1 cellular context compared by ENCODE assay signal in the genomic region with DNA sequence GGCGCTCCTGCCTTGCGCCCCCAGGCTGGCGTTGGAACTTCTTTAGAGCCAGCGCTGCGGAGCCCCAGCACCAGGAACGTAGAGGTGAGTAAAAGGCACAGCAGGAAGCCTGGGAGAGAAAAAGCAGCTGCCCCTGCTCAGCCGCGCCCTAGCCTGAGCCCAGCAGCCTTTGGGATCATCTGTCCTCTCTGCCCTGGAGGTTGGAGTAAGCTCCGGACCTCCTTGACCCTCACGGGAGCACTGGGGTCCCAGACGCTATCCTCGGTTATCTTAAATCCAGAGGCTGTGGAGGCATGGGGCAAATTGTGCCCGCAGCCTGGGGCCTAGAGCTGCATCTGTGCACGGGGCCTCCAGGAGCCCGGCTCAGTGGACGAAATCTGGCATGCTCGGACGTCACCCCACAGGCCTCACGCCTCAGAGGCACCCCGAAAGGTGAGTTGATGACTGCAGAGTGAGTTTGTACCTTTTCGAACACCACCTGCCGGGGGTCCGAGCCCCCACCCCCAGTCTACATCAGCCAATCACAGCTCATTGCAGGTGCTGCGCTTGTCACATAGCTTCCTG.
TF ChIP-seq lines count a peak whose summit lies in the region.

No MANE protein-coding gene starts in this region.

TF ChIP-seq in GM23338, 12 proteins besides CTCF, POLR2A, EP300 and RAD21 (continued from another document):
- TF ChIP-seq ZNF462 (CRISPR knock-in tag; IDR thresholded peaks at IDR 0.05) (no peak), EZH2 (IDR thresholded peaks at IDR 0.05; ENCODE audit: low read depth, unreplicated experiment) (peak; percentile 58), ZNF331 (CRISPR knock-in tag; IDR thresholded peaks at IDR 0.05; ENCODE audit: low read depth) (no peak), STAT1 (IDR thresholded peaks at IDR 0.05; ENCODE audit: unreplicated experiment) (no peak), POLR2AphosphoS5 (IDR thresholded peaks at IDR 0.05; ENCODE audit: low read depth) (no peak)
- TF ChIP-seq, protein P1, sequence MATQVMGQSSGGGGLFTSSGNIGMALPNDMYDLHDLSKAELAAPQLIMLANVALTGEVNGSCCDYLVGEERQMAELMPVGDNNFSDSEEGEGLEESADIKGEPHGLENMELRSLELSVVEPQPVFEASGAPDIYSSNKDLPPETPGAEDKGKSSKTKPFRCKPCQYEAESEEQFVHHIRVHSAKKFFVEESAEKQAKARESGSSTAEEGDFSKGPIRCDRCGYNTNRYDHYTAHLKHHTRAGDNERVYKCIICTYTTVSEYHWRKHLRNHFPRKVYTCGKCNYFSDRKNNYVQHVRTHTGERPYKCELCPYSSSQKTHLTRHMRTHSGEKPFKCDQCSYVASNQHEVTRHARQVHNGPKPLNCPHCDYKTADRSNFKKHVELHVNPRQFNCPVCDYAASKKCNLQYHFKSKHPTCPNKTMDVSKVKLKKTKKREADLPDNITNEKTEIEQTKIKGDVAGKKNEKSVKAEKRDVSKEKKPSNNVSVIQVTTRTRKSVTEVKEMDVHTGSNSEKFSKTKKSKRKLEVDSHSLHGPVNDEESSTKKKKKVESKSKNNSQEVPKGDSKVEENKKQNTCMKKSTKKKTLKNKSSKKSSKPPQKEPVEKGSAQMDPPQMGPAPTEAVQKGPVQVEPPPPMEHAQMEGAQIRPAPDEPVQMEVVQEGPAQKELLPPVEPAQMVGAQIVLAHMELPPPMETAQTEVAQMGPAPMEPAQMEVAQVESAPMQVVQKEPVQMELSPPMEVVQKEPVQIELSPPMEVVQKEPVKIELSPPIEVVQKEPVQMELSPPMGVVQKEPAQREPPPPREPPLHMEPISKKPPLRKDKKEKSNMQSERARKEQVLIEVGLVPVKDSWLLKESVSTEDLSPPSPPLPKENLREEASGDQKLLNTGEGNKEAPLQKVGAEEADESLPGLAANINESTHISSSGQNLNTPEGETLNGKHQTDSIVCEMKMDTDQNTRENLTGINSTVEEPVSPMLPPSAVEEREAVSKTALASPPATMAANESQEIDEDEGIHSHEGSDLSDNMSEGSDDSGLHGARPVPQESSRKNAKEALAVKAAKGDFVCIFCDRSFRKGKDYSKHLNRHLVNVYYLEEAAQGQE (IDR thresholded peaks at IDR 0.05; ENCODE audit: unreplicated experiment) = no peak
TF ChIP-seq in GM23338: peak in this region for 1.
